In genomic region chr19:45560038-45560437, GRCh38 we compare ENCODE assay signal across 1 cellular context.
TF ChIP-seq lines count a peak whose summit lies in the region.

No MANE protein-coding gene starts in this region.

TF ChIP-seq in K562, 482 proteins besides CTCF, POLR2A, EP300 and RAD21:
- no peak for TF ChIP-seq ZNF253 (CRISPR knock-in tag; conservative IDR thresholded peaks at IDR 0.05)
- TF ChIP-seq ZFP36 (IDR thresholded peaks at IDR 0.05; ENCODE audit: low read depth, low read length, partially characterized antibody): peak; percentile 83
